8 cellular contexts compared by ENCODE assay signal in the genomic region with DNA sequence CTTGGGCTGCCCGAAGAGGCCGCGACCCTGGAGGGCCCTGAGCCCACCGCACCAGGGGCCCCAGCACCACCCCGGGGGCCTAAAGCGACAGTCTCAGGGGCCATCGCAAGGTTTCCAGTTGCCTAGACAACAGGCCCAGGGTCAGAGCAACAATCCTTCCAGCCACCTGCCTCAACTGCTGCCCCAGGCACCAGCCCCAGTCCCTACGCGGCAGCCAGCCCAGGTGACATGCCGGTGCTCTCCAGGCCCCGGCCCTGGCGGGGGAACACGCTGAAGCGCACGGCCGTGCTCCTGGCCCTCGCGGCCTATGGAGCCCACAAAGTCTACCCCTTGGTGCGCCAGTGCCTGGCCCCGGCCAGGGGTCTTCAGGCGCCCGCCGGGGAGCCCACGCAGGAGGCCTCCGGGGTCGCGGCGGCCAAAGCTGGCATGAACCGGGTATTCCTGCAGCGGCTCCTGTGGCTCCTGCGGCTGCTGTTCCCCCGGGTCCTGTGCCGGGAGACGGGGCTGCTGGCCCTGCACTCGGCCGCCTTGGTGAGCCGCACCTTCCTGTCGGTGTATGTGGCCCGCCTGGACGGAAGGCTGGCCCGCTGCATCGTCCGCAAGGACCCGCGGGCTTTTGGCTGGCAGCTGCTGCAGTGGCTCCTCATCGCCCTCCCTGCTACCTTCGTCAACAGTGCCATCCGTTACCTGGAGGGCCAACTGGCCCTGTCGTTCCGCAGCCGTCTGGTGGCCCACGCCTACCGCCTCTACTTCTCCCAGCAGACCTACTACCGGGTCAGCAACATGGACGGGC. TPM values are rescaled to one million over a fixed set of nuclear protein-coding genes. Genes with fewer than 3 reads are reported as not detected.
DNase-seq lines count a peak whose midpoint lies in the region; ATAC-seq and TF ChIP-seq lines count a peak whose summit lies in the region.

No MANE protein-coding gene starts in this region.

- TF ChIP-seq CTCF in A673 (conservative IDR thresholded peaks at IDR 0.05; ENCODE audit: low read depth, low read length) (no peak), gastrocnemius medialis (IDR thresholded peaks at IDR 0.05 in 4 of 5, conservative IDR thresholded peaks at IDR 0.05 in 1 of 5) (no peak)

- no peak for DNase-seq in A673 (ENCODE audit: low spot score)
- DNase-seq in RPMI8226, result peak; percentile 52
- no peak for DNase-seq in gastrocnemius medialis
- DNase-seq in activated CD4-positive, CD25-positive, alpha-beta regulatory T cell (lab: John Stamatoyannopoulos, UW), result no peak
- no peak for DNase-seq in midbrain (lab: John Stamatoyannopoulos, UW)

- H3K4me3 ChIP-seq in A673 (ENCODE audit: low read depth, low read length, poor library complexity, severe bottlenecking) (peak overlapping the region; percentile 71), gastrocnemius medialis (peak overlapping the region; percentile 59 to 67 (median 66))

- intact Hi-C loops in A673 (cut with micrococcal nuclease; ENCODE audit: unreplicated experiment), result loop anchor here (2.0 kb wide), 1 partner anchor 78 kb away; the partner anchor contains the start of gene DUSP9
- intact Hi-C loops in gastrocnemius medialis (cut with DNase I; ENCODE audit: low total_unique reads), result loop anchor here (5.0 kb wide), 1 partner anchor 128 kb away; the partner anchor contains the start of gene CCNQ

- H3K36me3 ChIP-seq in A673 (ENCODE audit: insufficient read depth, low read length, poor library complexity, severe bottlenecking), result peaks cover 10% of the 10 kb centered on the region
- peaks cover 0 to 18% of the 10 kb centered on the region in 2 donors for H3K36me3 ChIP-seq in gastrocnemius medialis

- H3K4me1 ChIP-seq in A673 (ENCODE audit: insufficient read depth, low read length, poor library complexity, severe bottlenecking), result peaks cover 8% of the 10 kb centered on the region
- H3K4me1 ChIP-seq in gastrocnemius medialis, result peaks cover 31 to 48% of the 10 kb centered on the region in 2 donors

- H3K27ac ChIP-seq in A673 (ENCODE audit: low read depth, low read length, poor library complexity, severe bottlenecking) (peak overlapping the region; percentile 81), gastrocnemius medialis (peak overlapping the region; percentile 89 to 95 (median 92))

- H3K27me3 ChIP-seq in A673 (replicated peaks; ENCODE audit: insufficient read depth, low read depth, low read length, poor library complexity) (no peaks in the 10 kb centered on the region), gastrocnemius medialis (no peaks in the 10 kb centered on the region)

- ATAC-seq in GM18873 (IDR thresholded peaks at IDR 0.05; ENCODE audit: low FRiP score, unreplicated experiment) (peak; percentile 5), esophagus mucosa (peak; percentile 3), gastrocnemius medialis (peak; percentile 0 to 11), HG02610 (IDR thresholded peaks at IDR 0.05; ENCODE audit: unreplicated experiment) (no peak)

- CTCF ChIA-PET in A673 (lab: Charles Lee), result no interaction called here

- in situ Hi-C loops in gastrocnemius medialis (cut with MboI; ENCODE audit: low sequenced_read_pairs in 4 of 4), result no loop called here

- no TSS peak for BruUV-seq in A673 (replicated peaks; lab: Mats Ljungman, UMichigan)

- no peak for TF ChIP-seq POLR2A in gastrocnemius medialis (IDR thresholded peaks at IDR 0.05)

- POLR2A ChIA-PET in A673 (lab: Charles Lee; ENCODE audit: low non-redundant PET), result no interaction called here

- H3K9me3 ChIP-seq in A673 (ENCODE audit: low read depth, low read length, poor library complexity, severe bottlenecking) (no peaks in the 10 kb centered on the region), gastrocnemius medialis (no peaks in the 10 kb centered on the region)

RNA-seq across cellular contexts. Expression of gene ABCD1, which starts 0.6 kb away (rescaled TPM):
- total RNA-seq in A673 (2021), result 7.8 and 8.0 TPM in 2 replicates
- 2.5 TPM for total RNA-seq in esophagus mucosa
- 10 to 100 TPM; 19.9 to 54.6 (median 34.5) TPM for total RNA-seq in gastrocnemius medialis

RNA-seq across cellular contexts. Expression of gene BCAP31, which starts 1.0 kb away (rescaled TPM):
- total RNA-seq in A673 (2021), result 219 and 235 TPM in 2 replicates
- total RNA-seq in esophagus mucosa, result 191 TPM
- 10 to 100 TPM; 41.5 to 91.9 (median 48.3) TPM for total RNA-seq in gastrocnemius medialis

RNA-seq across cellular contexts. Expression of gene SLC6A8, which starts 37.5 kb away (rescaled TPM):
- 41.4 and 49.8 TPM in 2 replicates for total RNA-seq in A673 (2021)
- 62.0 TPM for total RNA-seq in esophagus mucosa
- 10 to 100 TPM; 40.1 to 78.1 (median 45.0) TPM for total RNA-seq in gastrocnemius medialis

RNA-seq across cellular contexts. Expression of gene PLXNB3, which starts 38.8 kb away (rescaled TPM):
- total RNA-seq in A673 (2021) (0.59 TPM in 1 of 2 replicates, not detected in the other), esophagus mucosa (11.2 TPM), gastrocnemius medialis (1 to 10 TPM in 1 of 4 donors, under 1 TPM in 3; 0.10 to 1.1 (median 0.13) TPM)

RNA-seq across cellular contexts. Expression of gene PNCK, which starts 51.6 kb away (rescaled TPM):
- 0.52 and 0.60 TPM in 2 replicates for total RNA-seq in A673 (2021)
- 1.00 TPM for total RNA-seq in esophagus mucosa
- 1 to 10 TPM in 1 of 4 donors, under 1 TPM in 1, not detected in 2; 0.98 to 1.6 TPM for total RNA-seq in gastrocnemius medialis
